ENCODE assay signal across 20 cellular contexts in genomic region chr4:172009461-172009860, GRCh38.
"Had no signal": no experiment of that assay in that cellular context is flagged by ENCODE, and none has a peak within 500 bp of the region (broad histone marks: within the 10 kb centered on the region; RNA-seq: fewer than 3 reads in every experiment).

No MANE protein-coding gene starts in this region.

- H3K27ac Mint-ChIP-seq: naive B cell; nephron progenitor cell; stimulated activated memory B cell treated with anti-CD40 and anti-IgM and Interleukin-4, amounts not matched to agents 10 μg/mL and 1 μg/mL and 100 μg/mL, for 72 hours; stimulated activated naive CD8-positive, alpha-beta T cell treated with anti-CD3 and anti-CD28 coated beads, Interleukin-15, amount 100 ng/mL, for 72 hours had no signal

- H3K36me3 Mint-ChIP-seq: naive B cell; stimulated activated memory B cell treated with anti-CD40 and anti-IgM and Interleukin-4, amounts not matched to agents 10 μg/mL and 1 μg/mL and 100 μg/mL, for 72 hours had no signal

- H3K27me3 Mint-ChIP-seq: naive B cell; stimulated activated memory B cell treated with anti-CD40 and anti-IgM and Interleukin-4, amounts not matched to agents 10 μg/mL and 1 μg/mL and 100 μg/mL, for 72 hours; stimulated activated naive CD8-positive, alpha-beta T cell treated with anti-CD3 and anti-CD28 coated beads, Interleukin-15, amount 100 ng/mL, for 72 hours had no signal

- H3K4me3 Mint-ChIP-seq: naive B cell; nephron progenitor cell; stimulated activated memory B cell treated with anti-CD40 and anti-IgM and Interleukin-4, amounts not matched to agents 10 μg/mL and 1 μg/mL and 100 μg/mL, for 72 hours; stimulated activated naive CD8-positive, alpha-beta T cell treated with anti-CD3 and anti-CD28 coated beads, Interleukin-15, amount 100 ng/mL, for 72 hours had no signal

- DNase-seq: effector memory CD4-positive, alpha-beta T cell; head of caudate nucleus; hippocampal formation; left colon; left ventricle myocardium superior; mesendoderm; naive B cell; nephron progenitor cell; retina; spleen; stimulated activated CD4-positive, alpha-beta T cell treated with anti-CD3 and anti-CD28 coated beads, Interleukin-15, amount 100 ng/mL, for 24 hours; stimulated activated CD4-positive, alpha-beta T cell treated with anti-CD3 and anti-CD28 coated beads, Interleukin-1b, Interleukin-23, amount 100 ng/mL, for 48 hours; stimulated activated CD4-positive, alpha-beta T cell treated with anti-CD3 and anti-CD28 coated beads, Interleukin-4, amount 100 ng/mL, for 24 hours; stimulated activated naive CD8-positive, alpha-beta T cell treated with anti-CD3 and anti-CD28 coated beads, Interleukin-15, amount 100 ng/mL, for 72 hours; testis; upper lobe of right lung had no signal

- H3K9me3 Mint-ChIP-seq: nephron progenitor cell had no signal

- ATAC-seq: esophagus mucosa; gastroesophageal sphincter; left colon; left ventricle myocardium superior; sciatic nerve; stimulated activated memory B cell treated with anti-CD40 and anti-IgM and Interleukin-4, amounts not matched to agents 10 μg/mL and 1 μg/mL and 100 μg/mL, for 72 hours; stimulated activated naive CD8-positive, alpha-beta T cell treated with anti-CD3 and anti-CD28 coated beads, Interleukin-15, amount 100 ng/mL, for 72 hours; upper lobe of right lung had no signal

- H3K4me1 Mint-ChIP-seq: nephron progenitor cell; stimulated activated naive CD8-positive, alpha-beta T cell treated with anti-CD3 and anti-CD28 coated beads, Interleukin-15, amount 100 ng/mL, for 72 hours had no signal
